ENCODE assay signal across 17 cellular contexts in the genomic region with DNA sequence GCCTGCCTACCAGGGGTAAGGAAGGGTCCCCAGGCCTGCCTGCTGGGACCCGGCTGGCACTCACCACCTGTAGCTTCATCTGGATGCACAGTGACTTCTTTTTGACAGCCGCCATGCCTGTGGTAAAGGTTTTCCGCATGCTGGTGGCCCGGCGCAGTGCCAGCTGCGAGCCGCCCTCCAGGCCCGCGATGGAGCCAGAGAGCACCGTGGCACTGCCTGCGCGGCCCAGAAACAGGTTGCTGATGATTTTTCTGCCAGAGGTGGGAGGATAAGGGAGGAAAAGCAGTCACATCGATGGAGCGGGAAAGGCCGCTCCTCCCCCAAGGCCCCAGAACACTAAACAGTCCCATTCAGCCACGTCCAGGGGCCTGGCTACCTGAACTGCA.
"Had no signal": no experiment of that assay in that cellular context is flagged by ENCODE, and none has a peak within 500 bp of the region (broad histone marks: within the 10 kb centered on the region; RNA-seq: fewer than 3 reads in every experiment).

No MANE protein-coding gene starts in this region.

- H3K9me3 Mint-ChIP-seq: activated T-helper 2 cell treated with anti-CD3 and anti-CD28 coated beads, Interferon-gamma antibody, Interleukin-2, Interleukin-4, amounts not matched to agents 10 μg/mL and 5 μg/mL and 100 μg/mL, durations not matched to agents 14 hours and 24 hours and 36 hours; dendritic cell treated with granulocyte-macrophage colony-stimulating factor and Interleukin-4, amounts not matched to agents 40 ng/mL and 50 ng/mL, for 4 days; naive B cell; T-helper 2 cell treated with Interferon-gamma antibody and Interleukin-4, amounts not matched to agents 5 μg/mL and 100 μg/mL, for 36 hours had no signal

- ATAC-seq: activated CD8-positive, alpha-beta T cell treated with anti-CD3 and anti-CD28 coated beads, Interleukin-2, amount 10 ng/mL, durations not matched to agents 7 days and 5 days; stimulated activated naive CD8-positive, alpha-beta T cell treated with anti-CD3 and anti-CD28 coated beads, Interleukin-15, Interleukin-2, amounts not matched to agents 100 U/mL and 50 U/mL, for 24 hours had no signal

- H3K27ac Mint-ChIP-seq: activated CD8-positive, alpha-beta T cell treated with anti-CD3 and anti-CD28 coated beads, Interleukin-2, amount 10 ng/mL, durations not matched to agents 7 days and 5 days; activated naive CD8-positive, alpha-beta T cell; activated T-helper 2 cell treated with anti-CD3 and anti-CD28 coated beads, Interferon-gamma antibody, Interleukin-2, Interleukin-4, amounts not matched to agents 10 μg/mL and 5 μg/mL and 100 μg/mL, durations not matched to agents 14 hours and 24 hours and 36 hours; naive B cell; T-helper 2 cell treated with Interferon-gamma antibody and Interleukin-4, amounts not matched to agents 5 μg/mL and 100 μg/mL, for 36 hours had no signal

- DNase-seq: activated CD4-positive, alpha-beta T cell treated with anti-CD3 and anti-CD28 coated beads for 1 hour; activated CD4-positive, alpha-beta T cell treated with anti-CD3 and anti-CD28 coated beads, Interleukin-2, amount 50 U/mL, for 1 hour; activated CD8-positive, alpha-beta T cell treated with anti-CD3 and anti-CD28 coated beads, Interleukin-2, amount 10 ng/mL, durations not matched to agents 7 days and 5 days; activated naive CD4-positive, alpha-beta T cell; effector CD4-positive, alpha-beta T cell; erythroblast; foreskin fibroblast; naive B cell; stimulated activated CD4-positive, alpha-beta T cell treated with anti-CD3 and anti-CD28 coated beads, Interleukin-4, amount 100 ng/mL, for 4 hours; stimulated activated naive CD8-positive, alpha-beta T cell treated with anti-CD3 and anti-CD28 coated beads, Interleukin-15, Interleukin-2, amounts not matched to agents 100 U/mL and 50 U/mL, for 24 hours; WERI-Rb-1 had no signal

- H3K9me3 ChIP-seq: upper lobe of left lung had no signal

- H3K27ac ChIP-seq: upper lobe of left lung had no signal

- H3K4me3 Mint-ChIP-seq: activated CD8-positive, alpha-beta T cell treated with anti-CD3 and anti-CD28 coated beads, Interleukin-2, amount 10 ng/mL, durations not matched to agents 7 days and 5 days; activated naive CD8-positive, alpha-beta T cell; dendritic cell treated with granulocyte-macrophage colony-stimulating factor and Interleukin-4, amounts not matched to agents 40 ng/mL and 50 ng/mL, for 4 days; T-helper 2 cell treated with Interferon-gamma antibody and Interleukin-4, amounts not matched to agents 5 μg/mL and 100 μg/mL, for 36 hours had no signal

- H3K27me3 ChIP-seq: upper lobe of left lung had no signal

- H3K4me3 ChIP-seq: lung, upper lobe of left lung had no signal

- H3K27me3 Mint-ChIP-seq: activated naive CD8-positive, alpha-beta T cell; dendritic cell treated with granulocyte-macrophage colony-stimulating factor and Interleukin-4, amounts not matched to agents 40 ng/mL and 50 ng/mL, for 4 days; naive B cell had no signal
